13 cellular contexts compared by ENCODE assay signal in the genomic region with DNA sequence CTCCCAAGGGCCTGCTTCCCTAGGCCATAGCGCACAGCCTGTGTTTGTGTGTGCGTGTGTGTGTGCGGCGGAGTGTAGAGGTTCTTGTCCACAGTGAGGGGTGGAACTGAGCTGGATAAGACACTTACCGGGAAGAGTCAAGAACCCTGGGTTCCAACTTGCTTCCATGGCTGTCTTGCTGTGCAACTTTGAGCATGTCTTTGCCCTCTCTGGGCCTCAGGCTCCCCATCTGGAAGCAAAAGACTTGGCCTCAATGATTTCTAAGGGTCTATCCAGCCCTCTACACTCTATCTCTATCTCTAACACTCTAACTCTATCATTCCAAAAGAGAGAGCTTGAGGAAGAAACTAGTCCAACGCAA.
A peak's percentile ranks its signal among the peaks of the same experiment; 100 is the strongest.
DNase-seq lines count a peak whose midpoint lies in the region; ATAC-seq and TF ChIP-seq lines count a peak whose summit lies in the region.
"Had no signal": no experiment of that assay in that cellular context is flagged by ENCODE, and none has a peak within 500 bp of the region (broad histone marks: within the 10 kb centered on the region; RNA-seq: fewer than 3 reads in every experiment).

No MANE protein-coding gene starts in this region.

- H3K9ac ChIP-seq in OCI-LY3 (ENCODE audit: low read length), result no peak overlapping the region
- H3K9ac ChIP-seq in mesendoderm (ENCODE audit: low read length), result no peak overlapping the region
- H3K9ac ChIP-seq: SK-N-SH had no signal

- peaks cover 8% of the 10 kb centered on the region; the same call in 1 of the 2 replicates for H3K4me1 ChIP-seq in OCI-LY3 (ENCODE audit: low read length)
- H3K4me1 ChIP-seq in mesendoderm (ENCODE audit: control insufficient read depth, low read depth, low read length), result no peaks in the 10 kb centered on the region
- no peaks in the 10 kb centered on the region for H3K4me1 ChIP-seq in vagina
- H3K4me1 ChIP-seq in Peyer's patch, result no peaks in the 10 kb centered on the region

- no peak overlapping the region for H3K4ac ChIP-seq in mesendoderm (ENCODE audit: low read depth, low read length)

- H3K23ac ChIP-seq in mesendoderm (ENCODE audit: low read length), result no peak overlapping the region

- no CpG with 5 or more reads among the region's 6 CpGs for WGBS in mesendoderm (ENCODE audit: extremely low coverage, insufficient coverage, low lambda C conversion rate)

- H3K4me3 ChIP-seq in OCI-LY3 (ENCODE audit: low read length), result no peak overlapping the region
- no peak overlapping the region for H3K4me3 ChIP-seq in mesendoderm (ENCODE audit: low read length)
- no peak overlapping the region for H3K4me3 ChIP-seq in vagina
- H3K4me3 ChIP-seq in Peyer's patch, result no peak overlapping the region

- no peak for DNase-seq in mesendoderm
- DNase-seq in vagina (ENCODE audit: extremely low spot score in 2 of 2), result no peak
- DNase-seq in Peyer's patch, result no peak
- DNase-seq: COR-L47, DMS153, NCI-H526 treated with DMSO at 0.1 percent for 48 hours had no signal

- TF ChIP-seq POLR2A in vagina (IDR thresholded peaks at IDR 0.05), result no peak
- no peak for TF ChIP-seq POLR2A in Peyer's patch (IDR thresholded peaks at IDR 0.05)

- no peak overlapping the region for H3K27ac ChIP-seq in OCI-LY3 (ENCODE audit: low read length)
- H3K27ac ChIP-seq in mesendoderm (ENCODE audit: low read depth, low read length), result no peak overlapping the region
- H3K27ac ChIP-seq in vagina, result peak overlapping the region; percentile 74
- no peak overlapping the region for H3K27ac ChIP-seq in Peyer's patch
- H3K27ac ChIP-seq: C4-2B, PC-9 had no signal

- H3K9me3 ChIP-seq in OCI-LY3 (ENCODE audit: insufficient read depth, low read length), result no peaks in the 10 kb centered on the region
- H3K9me3 ChIP-seq in vagina, result no peaks in the 10 kb centered on the region
- H3K9me3 ChIP-seq in Peyer's patch, result no peaks in the 10 kb centered on the region
- H3K9me3 ChIP-seq: SK-N-SH had no signal

- no peak overlapping the region for H4K5ac ChIP-seq in mesendoderm (ENCODE audit: low read length)

- peak overlapping the region; percentile 22 for H3K56ac ChIP-seq in mesendoderm (ENCODE audit: low read length)

- no peak overlapping the region for H4K8ac ChIP-seq in mesendoderm (ENCODE audit: low read depth, low read length)

- ATAC-seq in GM19395 (IDR thresholded peaks at IDR 0.05; ENCODE audit: unreplicated experiment) (peak; percentile 13), GM21825 (IDR thresholded peaks at IDR 0.05; ENCODE audit: unreplicated experiment) (no peak), GM19463 (IDR thresholded peaks at IDR 0.05; ENCODE audit: unreplicated experiment) (no peak)

- H2BK15ac ChIP-seq in mesendoderm (replicated peaks; ENCODE audit: low read depth), result no peak overlapping the region

- no peaks in the 10 kb centered on the region for H3K79me2 ChIP-seq in OCI-LY3 (ENCODE audit: low read length)
- no peaks in the 10 kb centered on the region for H3K79me2 ChIP-seq in mesendoderm (ENCODE audit: control insufficient read depth, insufficient read depth, low read length)

- H3K4me2 ChIP-seq in OCI-LY3 (ENCODE audit: low read length), result peak overlapping the region; percentile 82
- H3K4me2 ChIP-seq in mesendoderm (ENCODE audit: low read length), result no peak overlapping the region

- H3K18ac ChIP-seq in mesendoderm (ENCODE audit: low read length), result no peak overlapping the region

- intact Hi-C loops in vagina (cut with DNase I), result loop anchor here (5.0 kb wide), 1 partner anchor 459 kb away; a partner anchor contains a TSS

- H4K20me1 ChIP-seq in OCI-LY3 (ENCODE audit: insufficient read depth, low read length), result no peaks in the 10 kb centered on the region

- H3K36me3 ChIP-seq in OCI-LY3 (replicated peaks; ENCODE audit: low read depth, low read length) (no peaks in the 10 kb centered on the region), mesendoderm (ENCODE audit: control insufficient read depth, insufficient read depth, low read length) (no peaks in the 10 kb centered on the region), vagina (no peaks in the 10 kb centered on the region), Peyer's patch (no peaks in the 10 kb centered on the region)

- H2BK5ac ChIP-seq in mesendoderm (ENCODE audit: low read length), result no peak overlapping the region

- H2BK120ac ChIP-seq in mesendoderm (ENCODE audit: low read depth, low read length), result no peak overlapping the region

- H3K27me3 ChIP-seq in OCI-LY3 (ENCODE audit: low read depth, low read length) (no peaks in the 10 kb centered on the region), mesendoderm (ENCODE audit: insufficient read depth, low read length, poor library complexity) (no peaks in the 10 kb centered on the region), vagina (no peaks in the 10 kb centered on the region), Peyer's patch (no peaks in the 10 kb centered on the region)

- no peaks in the 10 kb centered on the region for H3K79me1 ChIP-seq in mesendoderm (ENCODE audit: low read length)

- TF ChIP-seq CTCF in OCI-LY3 (IDR thresholded peaks at IDR 0.05; ENCODE audit: low read depth, low read length), result no peak
- no peak for TF ChIP-seq CTCF in vagina (IDR thresholded peaks at IDR 0.05)
- TF ChIP-seq CTCF in Peyer's patch (IDR thresholded peaks at IDR 0.05), result no peak

- H2AK5ac ChIP-seq in mesendoderm (ENCODE audit: low read length), result no peak overlapping the region

- H2AFZ ChIP-seq in OCI-LY3 (ENCODE audit: low read depth, low read length), result no peak overlapping the region
